13 cellular contexts compared by ENCODE assay signal in the genomic region with DNA sequence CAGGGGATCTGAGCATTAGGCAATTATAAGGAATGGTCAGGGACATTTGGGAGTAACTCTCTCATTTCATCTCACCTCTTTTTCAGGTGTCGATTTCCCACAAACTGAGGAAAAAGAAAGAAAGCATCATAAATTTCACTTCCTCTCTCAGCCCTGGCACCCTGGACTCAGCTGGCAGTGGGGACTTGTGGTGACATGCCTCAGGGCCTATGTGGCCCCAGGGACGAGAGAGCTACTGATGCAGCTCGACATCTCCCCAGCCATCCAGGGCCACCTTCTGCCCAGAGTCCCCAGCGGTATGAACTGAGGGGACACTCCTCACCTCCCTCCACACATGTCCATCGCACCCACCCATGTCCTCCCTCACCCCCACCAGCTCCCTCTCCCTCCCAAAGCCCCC. TPM values are rescaled to one million over a fixed set of nuclear protein-coding genes. Genes with fewer than 3 reads are reported as not detected.
DNase-seq lines count a peak whose midpoint lies in the region; ATAC-seq, FAIRE-seq and TF ChIP-seq lines count a peak whose summit lies in the region.
"Had no signal": no experiment of that assay in that cellular context is flagged by ENCODE, and none has a peak within 500 bp of the region (broad histone marks: within the 10 kb centered on the region; RNA-seq: fewer than 3 reads in every experiment).

No MANE protein-coding gene starts in this region.

- H3K36me3 ChIP-seq in ascending aorta, result peaks cover 69 to 71% of the 10 kb centered on the region in 2 donors
- H3K36me3 ChIP-seq in smooth muscle cell (ENCODE audit: low read depth), result no peaks in the 10 kb centered on the region

- H3K4me1 ChIP-seq in ascending aorta (peaks cover 14 to 41% of the 10 kb centered on the region in 2 donors), smooth muscle cell (ENCODE audit: low read depth) (peaks cover 9% of the 10 kb centered on the region)

- ATAC-seq in HG02610 (IDR thresholded peaks at IDR 0.05; ENCODE audit: unreplicated experiment) (peak; percentile 56), GM21423 (IDR thresholded peaks at IDR 0.05; ENCODE audit: unreplicated experiment) (no peak)

- H3K9me3 ChIP-seq in ascending aorta, result no peaks in the 10 kb centered on the region
- H3K9me3 ChIP-seq in smooth muscle cell (replicated peaks; ENCODE audit: low read depth), result no peaks in the 10 kb centered on the region

- DNase-seq in GM18507 (ENCODE audit: extremely low spot score, insufficient read length, low read depth) (no peak), ascending aorta (ENCODE audit: low spot score in 2 of 2) (no peak), smooth muscle cell (lab: John Stamatoyannopoulos, UW; ENCODE audit: unreplicated experiment) (no peak), NCI-H510A treated with DMSO at 0.1 percent for 48 hours (lab: John Stamatoyannopoulos, UW) (no peak), OCI-M1 (lab: John Stamatoyannopoulos, UW) (no peak), putamen (ENCODE audit: low spot score) (no peak)
- DNase-seq: Kasumi-1, NCI-H510A, T-helper 1 cell had no signal

- TF ChIP-seq CTCF in ascending aorta (IDR thresholded peaks at IDR 0.05) (no peak), smooth muscle cell (IDR thresholded peaks at IDR 0.05; ENCODE audit: borderline replicate concordance, insufficient read depth, poor library complexity, severe bottlenecking) (no peak)

- H3K4me2 ChIP-seq in smooth muscle cell, result no peak overlapping the region
- H3K4me2 ChIP-seq: hepatocyte had no signal

- peaks cover 52% of the 10 kb centered on the region for H3K79me2 ChIP-seq in smooth muscle cell (ENCODE audit: low read depth)

- intact Hi-C loops in ascending aorta (cut with DNase I), result no loop called here

- peaks cover 56% of the 10 kb centered on the region for H4K20me1 ChIP-seq in smooth muscle cell (ENCODE audit: low read depth)

- peak; percentile 81 for FAIRE-seq in GM18507 (lab: Jason Lieb, UNC)

- H3K27ac ChIP-seq in ascending aorta (peak overlapping the region; percentile 55 to 57), smooth muscle cell (ENCODE audit: low read depth) (peak overlapping the region; percentile 98)

- no peak overlapping the region for H3K9ac ChIP-seq in smooth muscle cell (ENCODE audit: low read depth)

- H3K4me3 ChIP-seq in ascending aorta, result no peak overlapping the region
- H3K4me3 ChIP-seq in smooth muscle cell, result no peak overlapping the region
- H3K4me3 ChIP-seq: hepatocyte had no signal

- WGBS in smooth muscle cell (ENCODE audit: low lambda C conversion rate), result 93% methylated on average over 5 of the region's 5 CpGs

- H3F3A ChIP-seq in smooth muscle cell (ENCODE audit: low read depth), result peaks cover 42% of the 10 kb centered on the region

- H3K27me3 ChIP-seq in ascending aorta (no peaks in the 10 kb centered on the region), smooth muscle cell (ENCODE audit: low read depth) (no peaks in the 10 kb centered on the region)
- H3K27me3 ChIP-seq: hepatocyte had no signal

- no peak overlapping the region for H2AFZ ChIP-seq in smooth muscle cell (ENCODE audit: low read depth)
- H2AFZ ChIP-seq: hepatocyte had no signal

RNA-seq across cellular contexts. Expression of gene TNFRSF1A, which starts 11.7 kb away (rescaled TPM):
- total RNA-seq in ascending aorta (528 TPM), smooth muscle cell (110 and 139 TPM in 2 replicates)
- 144 and 148 TPM in 2 replicates for polyA plus RNA-seq in smooth muscle cell

RNA-seq across cellular contexts. Expression of gene PLEKHG6, which starts 19.7 kb away (rescaled TPM):
- not detected for total RNA-seq in ascending aorta
- total RNA-seq in smooth muscle cell, result 6.5 and 7.8 TPM in 2 replicates
- 5.2 and 21.9 TPM in 2 replicates for polyA plus RNA-seq in smooth muscle cell
- total RNA-seq: dermis microvascular lymphatic vessel endothelial cell had no signal

RNA-seq across cellular contexts. Expression of gene SCNN1A, which starts 45.2 kb away (rescaled TPM):
- total RNA-seq in ascending aorta, result 14.3 TPM
- 1.3 and 1.5 TPM in 2 replicates for total RNA-seq in smooth muscle cell
- polyA plus RNA-seq in smooth muscle cell, result 0.57 and 1.0 TPM in 2 replicates

RNA-seq across cellular contexts. Expression of gene LTBR, which starts 53.8 kb away (rescaled TPM):
- total RNA-seq in ascending aorta (284 TPM), smooth muscle cell (35.1 and 38.3 TPM in 2 replicates)
- polyA plus RNA-seq in smooth muscle cell, result 72.9 and 97.8 TPM in 2 replicates
